In the genomic region with DNA sequence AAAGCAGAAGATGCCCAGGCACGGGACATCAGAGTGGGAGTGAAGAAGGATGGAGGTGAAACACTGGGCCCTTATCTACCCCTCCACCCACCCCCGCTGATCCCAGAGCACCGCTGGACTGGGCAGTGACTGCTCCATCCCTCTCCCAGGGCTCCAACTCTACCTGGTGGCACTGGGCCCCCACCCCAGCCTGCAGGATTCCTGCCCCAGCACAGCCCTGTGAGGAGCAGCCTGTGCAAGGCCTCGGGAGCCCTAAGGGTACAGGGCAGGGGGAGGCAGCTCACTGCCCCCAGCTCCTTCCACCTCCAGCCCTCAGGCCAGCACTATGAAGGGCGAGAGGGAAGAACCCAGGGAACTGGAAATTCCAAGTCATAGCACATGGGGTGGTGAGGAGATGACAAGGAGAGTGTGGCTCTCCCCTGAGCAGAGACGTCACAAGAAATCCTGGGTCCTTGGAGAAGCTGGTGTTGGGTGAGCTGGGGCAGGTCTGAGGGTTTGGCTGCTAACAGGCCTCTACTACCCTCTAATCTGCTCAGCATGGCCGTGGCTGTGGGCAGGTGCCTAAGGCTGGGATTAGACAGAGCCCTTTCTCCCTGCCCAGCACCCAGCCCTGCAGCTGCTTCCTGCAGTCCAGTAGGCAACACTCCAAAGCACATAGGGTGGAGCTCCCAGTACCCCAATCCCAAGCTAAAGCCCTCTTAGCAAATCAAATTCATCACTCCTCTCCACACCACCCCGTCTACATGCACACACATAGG, we compare ENCODE assay signal across 26 cellular contexts. TPM values are rescaled to one million over a fixed set of nuclear protein-coding genes. Genes with fewer than 3 reads are reported as not detected.
DNase-seq lines count a peak whose midpoint lies in the region; ATAC-seq and TF ChIP-seq lines count a peak whose summit lies in the region.
"Had no signal": no experiment of that assay in that cellular context is flagged by ENCODE, and none has a peak within 500 bp of the region (broad histone marks: within the 10 kb centered on the region; RNA-seq: fewer than 3 reads in every experiment).

No MANE protein-coding gene starts in this region.

- H3K4me3 ChIP-seq in mammary epithelial cell (replicated peaks in 1 of 3; ENCODE audit: insufficient read depth in 1 of 3, low read depth in 2 of 3, low read length in 3 of 3): no peak overlapping the region
- H3K4me3 ChIP-seq: upper lobe of right lung had no signal

- peak; percentile 9 for ATAC-seq in stimulated activated memory B cell treated with anti-CD40 and anti-IgM and Interleukin-4, amounts not matched to agents 10 μg/mL and 1 μg/mL and 100 μg/mL, for 72 hours
- ATAC-seq: activated CD4-positive, CD25-positive, alpha-beta regulatory T cell treated with anti-CD3 and anti-CD28 coated beads, Interleukin-2, amount 50 U/mL, for 24 hours; foreskin keratinocyte; upper lobe of right lung had no signal

- CTCF ChIA-PET in MCF 10A (lab: Yijun Ruan, JAX) (interaction anchor here (1.5 to 2.9 kb wide), 2 partner anchors 27 to 34 kb away, joined by 4 to 10 read pairs; no protein-coding TSS in a partner anchor), mammary epithelial cell (lab: Charles Lee; ENCODE audit: low non-redundant PET) (no interaction called here)

- no peak for TF ChIP-seq CTCF in MCF 10A (IDR thresholded peaks at IDR 0.05; ENCODE audit: unreplicated experiment)
- no peak for TF ChIP-seq CTCF in mammary epithelial cell (conservative IDR thresholded peaks at IDR 0.05 in 1 of 2, IDR thresholded peaks at IDR 0.05 in 1 of 2; ENCODE audit: extremely low read depth in 1 of 2, insufficient read depth in 1 of 2, low read depth in 1 of 2, low read length in 2 of 2)

- H4K20me1 ChIP-seq in mammary epithelial cell (ENCODE audit: insufficient read depth, low read length): no peaks in the 10 kb centered on the region

- peak overlapping the region; percentile 91 for H3K4me3 Mint-ChIP-seq in MCF 10A (ENCODE audit: unreplicated experiment)
- no peak overlapping the region for H3K4me3 Mint-ChIP-seq in stimulated activated memory B cell treated with anti-CD40 and anti-IgM and Interleukin-4, amounts not matched to agents 10 μg/mL and 1 μg/mL and 100 μg/mL, for 72 hours
- H3K4me3 Mint-ChIP-seq: activated CD4-positive, alpha-beta memory T cell treated with anti-CD3 and anti-CD28 coated beads, Interleukin-2, amount 10 ng/mL, durations not matched to agents 7 days and 5 days; nephron progenitor cell had no signal

- H3K27ac ChIP-seq in mammary epithelial cell (ENCODE audit: insufficient read depth, low read depth, low read length): no peak overlapping the region
- peak overlapping the region; percentile 34 for H3K27ac ChIP-seq in angular gyrus (ENCODE audit: low read depth, low read length)
- H3K27ac ChIP-seq in layer of hippocampus (ENCODE audit: low read depth, low read length): peak overlapping the region; percentile 55
- H3K27ac ChIP-seq: foreskin keratinocyte, upper lobe of right lung had no signal

- H3K79me2 ChIP-seq in mammary epithelial cell (ENCODE audit: insufficient read depth, low read length): peaks cover 35% of the 10 kb centered on the region

- BruUV-seq in MCF 10A (replicated peaks; lab: Mats Ljungman, UMichigan): no TSS peak
- BruUV-seq in mammary epithelial cell (replicated peaks; lab: Mats Ljungman, UMichigan): no TSS peak

- H3K36me3 Mint-ChIP-seq in MCF 10A (ENCODE audit: insufficient read depth, unreplicated experiment): peaks cover 36% of the 10 kb centered on the region
- H3K36me3 Mint-ChIP-seq in stimulated activated memory B cell treated with anti-CD40 and anti-IgM and Interleukin-4, amounts not matched to agents 10 μg/mL and 1 μg/mL and 100 μg/mL, for 72 hours: no peaks in the 10 kb centered on the region

- H3K4me1 ChIP-seq in mammary epithelial cell (ENCODE audit: insufficient read depth, low read length): peaks cover 34% of the 10 kb centered on the region

- peak overlapping the region; percentile 64 for H3K27ac Mint-ChIP-seq in MCF 10A (ENCODE audit: low read depth, unreplicated experiment)
- H3K27ac Mint-ChIP-seq in stimulated activated memory B cell treated with anti-CD40 and anti-IgM and Interleukin-4, amounts not matched to agents 10 μg/mL and 1 μg/mL and 100 μg/mL, for 72 hours: no peak overlapping the region
- H3K27ac Mint-ChIP-seq: activated CD4-positive, alpha-beta memory T cell treated with anti-CD3 and anti-CD28 coated beads, Interleukin-2, amount 10 ng/mL, durations not matched to agents 7 days and 5 days had no signal

- H3K4me2 ChIP-seq in mammary epithelial cell (ENCODE audit: insufficient read depth, low read depth, low read length): no peak overlapping the region

- intact Hi-C loops in MCF 10A (cut with micrococcal nuclease) (no loop called here), mammary epithelial cell (cut with micrococcal nuclease) (no loop called here)

- no peak overlapping the region for H3K9ac ChIP-seq in mammary epithelial cell (ENCODE audit: insufficient read depth, low read length)

- POLR2A ChIA-PET in MCF 10A (lab: Yijun Ruan, JAX): interaction anchor here (1.1 to 1.6 kb wide), 3 partner anchors 8 to 213 kb away, joined by 3 to 10 read pairs (median 3); a partner anchor contains a TSS

- H3K27me3 Mint-ChIP-seq in MCF 10A (ENCODE audit: insufficient read depth, unreplicated experiment): no peaks in the 10 kb centered on the region
- peaks cover 47% of the 10 kb centered on the region for H3K27me3 Mint-ChIP-seq in stimulated activated memory B cell treated with anti-CD40 and anti-IgM and Interleukin-4, amounts not matched to agents 10 μg/mL and 1 μg/mL and 100 μg/mL, for 72 hours

- no peaks in the 10 kb centered on the region for H3K27me3 ChIP-seq in mammary epithelial cell (ENCODE audit: insufficient read depth, low read length)
- H3K27me3 ChIP-seq in layer of hippocampus (ENCODE audit: control insufficient read depth, insufficient read depth, low read length): no peaks in the 10 kb centered on the region
- H3K27me3 ChIP-seq: foreskin keratinocyte, upper lobe of right lung had no signal

- WGBS in mammary epithelial cell (ENCODE audit: low coverage, missing lambda C conversion rate): 79% methylated on average over 3 of the region's 8 CpGs

- DNase-seq in MCF 10A (ENCODE audit: unreplicated experiment): no peak
- DNase-seq in mammary epithelial cell: no peak
- no peak for DNase-seq in mucosa of gallbladder (ENCODE audit: low spot score)
- no peak for DNase-seq in HPDE6-E6E7 (ENCODE audit: extremely low spot score)
- DNase-seq in activated CD4-positive, CD25-positive, alpha-beta regulatory T cell (lab: John Stamatoyannopoulos, UW): no peak
- DNase-seq: activated CD4-positive, alpha-beta memory T cell treated with anti-CD3 and anti-CD28 coated beads, Interleukin-2, amount 10 ng/mL, durations not matched to agents 7 days and 5 days; activated effector memory CD4-positive, alpha-beta T cell treated with anti-CD3 and anti-CD28 coated beads, Interleukin-2, amount 50 U/mL, for 16 hours; Calu3; foreskin keratinocyte; mesendoderm; NCI-H1694 treated with DMSO at 0.1 percent for 48 hours; NCI-H2171 treated with DMSO at 0.1 percent for 48 hours; NCI-H526; nephron progenitor cell; stimulated activated CD4-positive, alpha-beta T cell treated with anti-CD3 and anti-CD28 coated beads, Interleukin-2, amount 100 ng/mL, for 48 hours; stimulated activated naive CD4-positive, alpha-beta T cell treated with Interleukin-2 at 50 U/mL for 16 hours; upper lobe of right lung had no signal

- H3K9me3 Mint-ChIP-seq in MCF 10A (ENCODE audit: unreplicated experiment): no peaks in the 10 kb centered on the region
- no peaks in the 10 kb centered on the region for H3K9me3 Mint-ChIP-seq in stimulated activated memory B cell treated with anti-CD40 and anti-IgM and Interleukin-4, amounts not matched to agents 10 μg/mL and 1 μg/mL and 100 μg/mL, for 72 hours
- H3K9me3 Mint-ChIP-seq: activated CD4-positive, alpha-beta memory T cell treated with anti-CD3 and anti-CD28 coated beads, Interleukin-2, amount 10 ng/mL, durations not matched to agents 7 days and 5 days; nephron progenitor cell had no signal

- H3K9me3 ChIP-seq in mammary epithelial cell (replicated peaks; ENCODE audit: insufficient read depth, low read length): no peaks in the 10 kb centered on the region
- H3K9me3 ChIP-seq: upper lobe of right lung had no signal

- H3K36me3 ChIP-seq in mammary epithelial cell (ENCODE audit: insufficient read depth, low read length): peaks cover 9% of the 10 kb centered on the region

- in situ Hi-C loops in mammary epithelial cell (cut with MboI; ENCODE audit: low sequenced_read_pairs in 2 of 2): loop anchor here in 1 of 2 donors (25.0 kb wide), 1 partner anchor 1247 kb away; no protein-coding TSS in a partner anchor

- dilution Hi-C loops in mammary epithelial cell (cut with HindIII; ENCODE audit: low sequenced_read_pairs): no loop called here

- H3K4me1 Mint-ChIP-seq in MCF 10A (ENCODE audit: insufficient read depth, unreplicated experiment): peaks cover 34% of the 10 kb centered on the region
- no peaks in the 10 kb centered on the region for H3K4me1 Mint-ChIP-seq in stimulated activated memory B cell treated with anti-CD40 and anti-IgM and Interleukin-4, amounts not matched to agents 10 μg/mL and 1 μg/mL and 100 μg/mL, for 72 hours

- H2AFZ ChIP-seq in mammary epithelial cell (ENCODE audit: low read depth, low read length): no peak overlapping the region

RNA-seq across cellular contexts. Expression of a gene that starts 3.5 kb away (rescaled TPM):
- 303 and 315 TPM in 2 replicates for total RNA-seq in MCF 10A (2022)
- 100 to 1,000 TPM; 158 to 380 TPM for total RNA-seq in mammary epithelial cell
- 340 TPM for polyA plus RNA-seq in mammary epithelial cell
- 272 TPM for polyA minus RNA-seq in mammary epithelial cell
- 2,306 TPM for total RNA-seq in mucosa of gallbladder

RNA-seq across cellular contexts. Expression of a gene that starts 28.5 kb away (rescaled TPM):
- total RNA-seq in MCF 10A (2022): not detected in 2 replicates
- total RNA-seq in mammary epithelial cell: not detected
- not detected for polyA plus RNA-seq in mammary epithelial cell
- polyA minus RNA-seq in mammary epithelial cell: not detected
- total RNA-seq in mucosa of gallbladder: not detected
- total RNA-seq: A172; activated CD4-positive, alpha-beta memory T cell treated with anti-CD3 and anti-CD28 coated beads, Interleukin-2, amount 10 ng/mL, durations not matched to agents 7 days and 5 days; Calu3; Daoy; dermis microvascular lymphatic vessel endothelial cell; foreskin keratinocyte; kidney epithelial cell; posterior vena cava; upper lobe of right lung had no signal
- polyA plus RNA-seq: foreskin keratinocyte had no signal

RNA-seq across cellular contexts. Expression of a gene that starts 54.6 kb away (rescaled TPM):
- total RNA-seq in MCF 10A (2022) (not detected in 2 replicates), mammary epithelial cell (not detected), mucosa of gallbladder (3.7 TPM)
- polyA plus RNA-seq in mammary epithelial cell: not detected
- not detected for polyA minus RNA-seq in mammary epithelial cell
- total RNA-seq: A172; activated CD4-positive, alpha-beta memory T cell treated with anti-CD3 and anti-CD28 coated beads, Interleukin-2, amount 10 ng/mL, durations not matched to agents 7 days and 5 days; Calu3; Daoy; dermis microvascular lymphatic vessel endothelial cell; foreskin keratinocyte; kidney epithelial cell; posterior vena cava; upper lobe of right lung had no signal
- polyA plus RNA-seq: foreskin keratinocyte had no signal
